In the genomic region with DNA sequence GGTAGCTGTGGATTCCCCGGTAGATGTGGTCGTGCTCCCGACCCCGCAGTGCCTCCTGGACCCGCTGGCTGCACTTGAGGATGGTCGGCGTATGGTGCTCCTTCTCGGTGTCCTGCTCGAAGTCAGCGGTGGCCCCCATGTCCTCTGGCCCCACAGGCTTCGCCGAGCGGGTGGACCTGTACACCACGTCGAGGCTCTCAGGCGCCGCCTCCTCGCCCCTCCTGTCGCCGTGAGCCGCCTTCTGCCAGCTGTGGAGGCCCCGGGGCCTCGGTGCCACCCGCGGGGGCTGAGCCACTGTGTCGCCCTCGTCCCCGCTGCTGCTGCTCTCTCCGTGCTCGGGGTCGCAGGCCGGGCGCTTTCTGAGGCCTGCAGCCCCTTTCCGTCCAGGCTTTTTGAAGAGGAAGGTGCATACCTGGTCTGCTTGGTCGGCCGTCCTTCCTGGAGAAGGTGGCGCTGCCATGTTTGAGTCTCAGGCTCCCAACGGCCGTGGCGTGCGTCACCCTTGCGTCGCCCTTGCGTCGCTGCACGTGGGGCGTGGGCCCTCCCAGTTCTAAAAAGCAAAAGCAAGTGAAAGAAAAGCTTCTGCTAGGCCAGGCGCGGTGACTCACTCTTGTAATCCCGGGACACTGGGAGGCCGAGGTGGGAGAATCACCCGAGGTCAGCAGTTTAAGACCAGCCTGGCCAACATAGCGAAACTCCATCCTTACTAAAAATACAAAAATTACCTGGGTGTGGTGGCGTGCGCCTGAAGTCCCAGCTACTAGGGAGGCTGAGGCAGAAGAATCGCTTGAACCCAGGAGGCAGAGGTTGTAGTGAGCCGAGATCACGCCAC, we compare ENCODE assay signal across 1 cellular context.
TF ChIP-seq lines count a peak whose summit lies in the region.

A gene (minus strand): TSS at position 493 of the 832 bp plus-strand sequence. CDS start 33 bp downstream, at position 460.

TF ChIP-seq in H1, 55 proteins besides CTCF, POLR2A, EP300 and RAD21:
- TF ChIP-seq MAFK (IDR thresholded peaks at IDR 0.05; ENCODE audit: low read depth, low read length) (peak; percentile 30; the same call in 1 of the 2 replicates), JUN (IDR thresholded peaks at IDR 0.05; ENCODE audit: low read depth, low read length) (no peak)
TF ChIP-seq in H1: peak in this region for 1.
